Comparison of ENCODE assay signal across 1 cellular context in the genomic region with DNA sequence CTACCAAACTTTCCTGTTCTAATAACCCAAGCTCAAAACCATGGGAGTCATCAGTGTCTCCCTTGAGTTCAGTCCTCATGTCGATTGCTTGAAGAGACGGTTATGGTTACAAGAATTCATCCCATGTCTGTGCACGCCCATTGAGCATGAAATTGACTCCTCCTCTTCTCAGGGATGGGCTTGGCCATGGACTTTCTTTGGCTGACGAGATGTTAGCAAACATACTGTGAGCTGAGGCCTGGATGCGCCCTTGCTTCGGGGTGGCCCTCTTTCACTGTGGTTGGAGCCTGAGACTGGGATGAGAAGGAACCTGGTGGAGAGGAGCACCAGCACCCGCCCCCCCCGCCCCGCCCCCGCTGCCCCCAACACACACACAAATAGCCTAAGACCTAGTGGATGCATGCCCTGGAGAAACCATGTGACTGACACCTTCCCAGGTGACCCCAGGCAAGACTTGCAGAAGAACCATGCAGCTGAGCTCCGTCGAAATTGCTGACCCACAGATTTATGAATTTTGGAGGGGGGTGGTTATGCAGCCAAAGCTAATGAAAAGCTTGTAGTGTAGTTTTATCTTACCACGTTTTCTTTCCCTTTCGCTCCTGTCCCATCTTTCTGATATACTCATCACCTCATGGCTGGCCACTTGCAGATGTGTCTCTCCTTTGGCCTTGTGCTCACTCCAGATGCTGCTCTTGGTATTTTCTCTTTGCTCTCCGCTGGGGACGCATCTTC.
TF ChIP-seq lines count a peak whose summit lies in the region.

No MANE protein-coding gene starts in this region.

TF ChIP-seq in A549, 52 proteins besides CTCF, POLR2A, EP300 and RAD21:
- TF ChIP-seq, protein P1, sequence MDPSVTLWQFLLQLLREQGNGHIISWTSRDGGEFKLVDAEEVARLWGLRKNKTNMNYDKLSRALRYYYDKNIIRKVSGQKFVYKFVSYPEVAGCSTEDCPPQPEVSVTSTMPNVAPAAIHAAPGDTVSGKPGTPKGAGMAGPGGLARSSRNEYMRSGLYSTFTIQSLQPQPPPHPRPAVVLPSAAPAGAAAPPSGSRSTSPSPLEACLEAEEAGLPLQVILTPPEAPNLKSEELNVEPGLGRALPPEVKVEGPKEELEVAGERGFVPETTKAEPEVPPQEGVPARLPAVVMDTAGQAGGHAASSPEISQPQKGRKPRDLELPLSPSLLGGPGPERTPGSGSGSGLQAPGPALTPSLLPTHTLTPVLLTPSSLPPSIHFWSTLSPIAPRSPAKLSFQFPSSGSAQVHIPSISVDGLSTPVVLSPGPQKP (IDR thresholded peaks at IDR 0.05; ENCODE audit: low read depth, low read length), result no peak
- peak; percentile 4 for TF ChIP-seq MAFK (IDR thresholded peaks at IDR 0.05; ENCODE audit: partially characterized antibody)
